ENCODE assay signal across 17 cellular contexts in the genomic region with DNA sequence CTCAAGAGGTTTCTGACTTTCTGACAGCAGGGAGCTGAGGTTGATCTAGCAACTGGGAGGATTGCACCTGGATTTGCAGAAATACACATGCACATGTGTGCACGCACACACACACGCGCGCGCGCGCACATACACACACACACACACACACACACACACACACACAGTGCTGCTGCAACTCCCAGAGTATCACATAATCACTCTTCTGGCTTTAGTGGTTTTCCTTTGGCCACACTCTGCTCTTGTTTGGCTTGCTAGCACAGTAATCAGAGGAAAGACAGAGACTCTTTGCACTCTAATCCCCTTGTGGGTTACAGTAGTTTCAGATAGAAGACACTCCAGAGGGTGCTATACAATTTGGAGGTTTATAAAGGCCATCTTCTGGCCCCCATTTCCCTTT.
"Had no signal": no experiment of that assay in that cellular context is flagged by ENCODE, and none has a peak within 500 bp of the region (broad histone marks: within the 10 kb centered on the region; RNA-seq: fewer than 3 reads in every experiment).

No MANE protein-coding gene starts in this region.

- H3K4me1 Mint-ChIP-seq: nephron had no signal

- H3K9me3 Mint-ChIP-seq: activated naive CD8-positive, alpha-beta T cell treated with anti-CD3 and anti-CD28 coated beads for 36 hours; mesothelial cell of epicardium had no signal

- H3K27ac Mint-ChIP-seq: activated CD4-positive, alpha-beta memory T cell treated with anti-CD3 and anti-CD28 coated beads for 36 hours; activated naive CD8-positive, alpha-beta T cell treated with anti-CD3 and anti-CD28 coated beads for 36 hours; activated T-helper 17 cell treated with anti-CD3 and anti-CD28 coated beads, Interleukin-2, amount 50 U/mL, for 72 hours; mesothelial cell of epicardium; nephron had no signal

- H3K36me3 Mint-ChIP-seq: activated CD4-positive, alpha-beta memory T cell treated with anti-CD3 and anti-CD28 coated beads for 36 hours; activated naive CD8-positive, alpha-beta T cell treated with anti-CD3 and anti-CD28 coated beads for 36 hours; mesothelial cell of epicardium had no signal

- H3K27me3 Mint-ChIP-seq: activated CD4-positive, alpha-beta memory T cell treated with anti-CD3 and anti-CD28 coated beads for 36 hours; activated naive CD8-positive, alpha-beta T cell treated with anti-CD3 and anti-CD28 coated beads for 36 hours; activated T-helper 17 cell treated with anti-CD3 and anti-CD28 coated beads, Interleukin-2, amount 50 U/mL, for 72 hours had no signal

- H3K4me3 Mint-ChIP-seq: activated CD4-positive, alpha-beta memory T cell treated with anti-CD3 and anti-CD28 coated beads for 36 hours; activated naive CD8-positive, alpha-beta T cell treated with anti-CD3 and anti-CD28 coated beads for 36 hours; activated T-helper 17 cell treated with anti-CD3 and anti-CD28 coated beads, Interleukin-2, amount 50 U/mL, for 72 hours; mesothelial cell of epicardium; nephron had no signal

- ATAC-seq: body of pancreas had no signal

- DNase-seq: activated CD4-positive, alpha-beta memory T cell treated with anti-CD3 and anti-CD28 coated beads for 36 hours; activated CD4-positive, CD25-positive, alpha-beta regulatory T cell treated with anti-CD3 and anti-CD28 coated beads, Interleukin-2, amount 50 U/mL, for 72 hours; activated naive CD4-positive, alpha-beta T cell; activated naive CD8-positive, alpha-beta T cell treated with anti-CD3 and anti-CD28 coated beads for 36 hours; activated T-cell treated with anti-CD3 and anti-CD28 coated beads, Interleukin-2, amount 50 U/mL, for 1 hour; body of pancreas; foreskin fibroblast; glutamatergic neuron; hypothalamus; sigmoid colon; stimulated activated CD4-positive, alpha-beta T cell treated with anti-CD3 and anti-CD28 coated beads, Interleukin-4, amount 100 ng/mL, for 4 hours; stimulated activated naive CD4-positive, alpha-beta T cell; substantia nigra; tibial artery had no signal
